Comparison of ENCODE assay signal across 17 cellular contexts in genomic region chr6:148521158-148521557, GRCh38.
DNase-seq lines count a peak whose midpoint lies in the region; ATAC-seq and TF ChIP-seq lines count a peak whose summit lies in the region.
"Had no signal": no experiment of that assay in that cellular context is flagged by ENCODE, and none has a peak within 500 bp of the region (broad histone marks: within the 10 kb centered on the region; RNA-seq: fewer than 3 reads in every experiment).

No MANE protein-coding gene starts in this region.

- peaks cover 66% of the 10 kb centered on the region for H3F3A ChIP-seq in SK-N-SH (replicated peaks; ENCODE audit: insufficient read depth)

- TF ChIP-seq POLR2A in thyroid gland (IDR thresholded peaks at IDR 0.05): no peak

- H3K4me3 ChIP-seq in SK-N-SH (ENCODE audit: low read depth in 2 of 2, low read length in 1 of 2) (no peak overlapping the region), mesenchymal stem cell (ENCODE audit: insufficient read depth in 1 of 2, low read depth in 1 of 2, low read length in 2 of 2) (no peak overlapping the region), thyroid gland (replicated peaks in 1 of 3) (no peak overlapping the region), mesendoderm (ENCODE audit: low read length) (no peak overlapping the region)
- H3K4me3 ChIP-seq: GM12878 had no signal

- no peak overlapping the region for H2AFZ ChIP-seq in SK-N-SH (ENCODE audit: low read depth)
- H2AFZ ChIP-seq in mesenchymal stem cell (ENCODE audit: low read depth, low read length): no peak overlapping the region

- H3K27me3 ChIP-seq in SK-N-SH (ENCODE audit: insufficient read depth): no peaks in the 10 kb centered on the region
- H3K27me3 ChIP-seq in mesenchymal stem cell (ENCODE audit: control insufficient read depth in 1 of 2, insufficient read depth in 1 of 2, low read length in 2 of 2): no peaks in the 10 kb centered on the region
- no peaks in the 10 kb centered on the region for H3K27me3 ChIP-seq in thyroid gland
- no peaks in the 10 kb centered on the region for H3K27me3 ChIP-seq in mesendoderm (ENCODE audit: insufficient read depth, low read length, poor library complexity)

- H3K18ac ChIP-seq in mesenchymal stem cell (ENCODE audit: low read depth in 1 of 2, low read length in 2 of 2) (no peak overlapping the region), mesendoderm (ENCODE audit: low read length) (no peak overlapping the region)

- H3K9me3 ChIP-seq in SK-N-SH (no peaks in the 10 kb centered on the region), mesenchymal stem cell (ENCODE audit: control insufficient read depth, low read length) (no peaks in the 10 kb centered on the region), thyroid gland (no peaks in the 10 kb centered on the region)

- H3K79me2 ChIP-seq in SK-N-SH (ENCODE audit: insufficient read depth) (peaks cover 38% of the 10 kb centered on the region), mesendoderm (ENCODE audit: control insufficient read depth, insufficient read depth, low read length) (no peaks in the 10 kb centered on the region)

- no peak for TF ChIP-seq RAD21 in SK-N-SH (IDR thresholded peaks at IDR 0.05; ENCODE audit: low read length)

- H3K36me3 ChIP-seq in SK-N-SH (replicated peaks in 1 of 2; ENCODE audit: control insufficient read depth in 1 of 2, insufficient read depth in 2 of 2, low read length in 1 of 2): peaks cover 13 to 22% of the 10 kb centered on the region in 2 experiments
- peaks cover 21 to 89% of the 10 kb centered on the region in 2 experiments for H3K36me3 ChIP-seq in mesenchymal stem cell (ENCODE audit: control insufficient read depth in 1 of 2, insufficient read depth in 2 of 2, low read depth in 1 of 2, low read length in 2 of 2)
- H3K36me3 ChIP-seq in thyroid gland: peaks cover 35 to 65% of the 10 kb centered on the region in 2 donors
- peaks cover 1% of the 10 kb centered on the region for H3K36me3 ChIP-seq in mesendoderm (ENCODE audit: control insufficient read depth, insufficient read depth, low read length)

- no peak overlapping the region for H4K91ac ChIP-seq in mesenchymal stem cell (ENCODE audit: low read length)

- H2BK120ac ChIP-seq in mesenchymal stem cell (ENCODE audit: low read depth, low read length) (no peak overlapping the region), mesendoderm (ENCODE audit: low read depth, low read length) (no peak overlapping the region)

- peak overlapping the region; percentile 39; the same call in 1 of the 2 replicates for H3K4me2 ChIP-seq in SK-N-SH
- no peak overlapping the region for H3K4me2 ChIP-seq in mesenchymal stem cell (ENCODE audit: low read length, poor library complexity, severe bottlenecking)
- H3K4me2 ChIP-seq in mesendoderm (ENCODE audit: low read length): no peak overlapping the region

- no peak overlapping the region for H3K4ac ChIP-seq in mesenchymal stem cell (ENCODE audit: low read depth in 1 of 2, low read length in 2 of 2)
- no peak overlapping the region for H3K4ac ChIP-seq in mesendoderm (ENCODE audit: low read depth, low read length)

- CTCF ChIA-PET in SK-N-SH (lab: Yijun Ruan, JAX): no interaction called here

- POLR2A ChIA-PET in SK-N-SH (lab: Yijun Ruan, JAX): no interaction called here

- ATAC-seq in SK-N-SH treated with all-trans-retinoic acid at 6 μM for 48 hours (no peak), HG02623 (IDR thresholded peaks at IDR 0.05; ENCODE audit: unreplicated experiment) (no peak)

- peak overlapping the region; percentile 62 for H2AK5ac ChIP-seq in mesenchymal stem cell (ENCODE audit: low read length, severe bottlenecking)
- H2AK5ac ChIP-seq in mesendoderm (ENCODE audit: low read length): no peak overlapping the region

- peak overlapping the region; percentile 55; the same call in 1 of the 2 replicates for H3K9ac ChIP-seq in SK-N-SH
- peak overlapping the region; percentile 81 for H3K9ac ChIP-seq in mesenchymal stem cell (ENCODE audit: low read length)
- no peak overlapping the region for H3K9ac ChIP-seq in mesendoderm (ENCODE audit: low read length)

- DNase-seq in SK-N-SH: no peak
- peak in 1 of 61 donors; percentile 30 for DNase-seq in caudate nucleus (lab: John Stamatoyannopoulos, UW)
- no peak for DNase-seq in mesenchymal stem cell
- DNase-seq in thyroid gland: peak in 1 of 2 donors; percentile 30
- DNase-seq in mesendoderm: no peak
- DNase-seq in NCI-H1930 (lab: John Stamatoyannopoulos, UW): no peak
- DNase-seq: activated CD8-positive, alpha-beta memory T cell treated with anti-CD3 and anti-CD28 coated beads for 24 hours; DMS 273 treated with DMSO at 0.1 percent for 48 hours; erythroblast; kidney; NCI-H1092 treated with DMSO at 0.1 percent for 48 hours; NCI-H748 treated with DMSO at 0.1 percent for 48 hours; posterior cingulate gyrus; SW 1271 had no signal

- no peak overlapping the region for H2BK15ac ChIP-seq in mesenchymal stem cell (ENCODE audit: low read depth, poor library complexity, severe bottlenecking)
- H2BK15ac ChIP-seq in mesendoderm (replicated peaks; ENCODE audit: low read depth): no peak overlapping the region

- TF ChIP-seq CTCF in SK-N-SH (IDR thresholded peaks at IDR 0.05) (no peak), thyroid gland (IDR thresholded peaks at IDR 0.05) (no peak)

- no peak overlapping the region for H4K5ac ChIP-seq in mesendoderm (ENCODE audit: low read length)

- no peak overlapping the region for H3K56ac ChIP-seq in mesendoderm (ENCODE audit: low read length)

- H3K9me2 ChIP-seq in SK-N-SH: no peaks in the 10 kb centered on the region

- WGBS in SK-N-SH (ENCODE audit: low lambda C conversion rate): 21% methylated on average over 5 of the region's 5 CpGs
- WGBS in mesenchymal stem cell: 31% methylated on average over 5 of the region's 5 CpGs
- 32 to 54% methylated on average over 5 of the region's 5 CpGs for WGBS in thyroid gland, 2 donors
- WGBS in mesendoderm (ENCODE audit: extremely low coverage, insufficient coverage, low lambda C conversion rate): no CpG with 5 or more reads among the region's 5 CpGs

- intact Hi-C loops in thyroid gland (cut with DNase I): no loop called here

- H3K14ac ChIP-seq in mesenchymal stem cell (ENCODE audit: low read length in 2 of 2): no peak overlapping the region

- no peak overlapping the region for H3K23ac ChIP-seq in mesenchymal stem cell (ENCODE audit: low read length in 2 of 2)
- H3K23ac ChIP-seq in mesendoderm (ENCODE audit: low read length): no peak overlapping the region

- H4K20me1 ChIP-seq in SK-N-SH (ENCODE audit: insufficient read depth): no peaks in the 10 kb centered on the region

- H4K8ac ChIP-seq in mesenchymal stem cell (ENCODE audit: low read length) (no peak overlapping the region), mesendoderm (ENCODE audit: low read depth, low read length) (no peak overlapping the region)

- H2BK12ac ChIP-seq in mesenchymal stem cell (ENCODE audit: low read length in 2 of 2): no peak overlapping the region

- H3K4me1 ChIP-seq in SK-N-SH (ENCODE audit: control insufficient read depth in 1 of 2, insufficient read depth in 2 of 2, low read depth in 1 of 2, low read length in 1 of 2): peaks cover 0 to 43% of the 10 kb centered on the region in 2 experiments; a peak in 3 of 4 replicates
- peaks cover 7% of the 10 kb centered on the region for H3K4me1 ChIP-seq in mesenchymal stem cell (ENCODE audit: control insufficient read depth, insufficient read depth, low read depth, low read length)
- H3K4me1 ChIP-seq in thyroid gland: peaks cover 11 to 20% of the 10 kb centered on the region in 2 donors
- H3K4me1 ChIP-seq in mesendoderm (ENCODE audit: control insufficient read depth, low read depth, low read length): peaks cover 1% of the 10 kb centered on the region

- H2BK5ac ChIP-seq in mesenchymal stem cell (ENCODE audit: low read depth, low read length, poor library complexity, severe bottlenecking) (no peak overlapping the region), mesendoderm (ENCODE audit: low read length) (no peak overlapping the region)

- no peak for TF ChIP-seq EP300 in SK-N-SH (IDR thresholded peaks at IDR 0.05; ENCODE audit: borderline replicate concordance in 1 of 2, low read depth in 1 of 2, low read length in 1 of 2)

- H3K79me1 ChIP-seq in mesenchymal stem cell (replicated peaks; ENCODE audit: low read length, poor library complexity, severe bottlenecking) (peaks cover 10% of the 10 kb centered on the region), mesendoderm (ENCODE audit: low read length) (no peaks in the 10 kb centered on the region)

- peak overlapping the region in 1 of 2 experiments; percentile 100; a peak in 2 of 4 replicates for H3K27ac ChIP-seq in SK-N-SH (ENCODE audit: low read depth in 2 of 2, low read length in 1 of 2)
- peak overlapping the region; percentile 56 for H3K27ac ChIP-seq in caudate nucleus (ENCODE audit: low read depth, low read length)
- no peak overlapping the region for H3K27ac ChIP-seq in mesenchymal stem cell (ENCODE audit: low read length, poor library complexity, severe bottlenecking)
- H3K27ac ChIP-seq in thyroid gland: peak overlapping the region in 2 of 3 donors; percentile 54 to 71
- H3K27ac ChIP-seq in mesendoderm (ENCODE audit: low read depth, low read length): no peak overlapping the region

TF ChIP-seq in SK-N-SH, 30 proteins besides CTCF, POLR2A, EP300 and RAD21 (continues in another document):
- no peak for TF ChIP-seq MXI1 (IDR thresholded peaks at IDR 0.05; ENCODE audit: low read depth, low read length)

TF ChIP-seq in SK-N-SH treated with all-trans-retinoic acid at 6 μM for 48 hours, 23 proteins besides CTCF, POLR2A, EP300 and RAD21:
- TF ChIP-seq POU6F1 (CRISPR knock-in tag; IDR thresholded peaks at IDR 0.05; ENCODE audit: borderline replicate concordance, low read depth) (no peak), ZC3H10 (CRISPR knock-in tag; IDR thresholded peaks at IDR 0.05) (no peak), ZNF8 (CRISPR knock-in tag; IDR thresholded peaks at IDR 0.05) (no peak)

Comparison
In these comparisons a context has a peak if more than half of its experiments do, and no peak if none do; other contexts are left out.
1. H3K27ac ChIP-seq: peak in caudate nucleus (single experiment) and thyroid gland (2 of 3); none in mesenchymal stem cell (single experiment) and mesendoderm (single experiment).